8 cellular contexts compared by ENCODE assay signal in the genomic region with DNA sequence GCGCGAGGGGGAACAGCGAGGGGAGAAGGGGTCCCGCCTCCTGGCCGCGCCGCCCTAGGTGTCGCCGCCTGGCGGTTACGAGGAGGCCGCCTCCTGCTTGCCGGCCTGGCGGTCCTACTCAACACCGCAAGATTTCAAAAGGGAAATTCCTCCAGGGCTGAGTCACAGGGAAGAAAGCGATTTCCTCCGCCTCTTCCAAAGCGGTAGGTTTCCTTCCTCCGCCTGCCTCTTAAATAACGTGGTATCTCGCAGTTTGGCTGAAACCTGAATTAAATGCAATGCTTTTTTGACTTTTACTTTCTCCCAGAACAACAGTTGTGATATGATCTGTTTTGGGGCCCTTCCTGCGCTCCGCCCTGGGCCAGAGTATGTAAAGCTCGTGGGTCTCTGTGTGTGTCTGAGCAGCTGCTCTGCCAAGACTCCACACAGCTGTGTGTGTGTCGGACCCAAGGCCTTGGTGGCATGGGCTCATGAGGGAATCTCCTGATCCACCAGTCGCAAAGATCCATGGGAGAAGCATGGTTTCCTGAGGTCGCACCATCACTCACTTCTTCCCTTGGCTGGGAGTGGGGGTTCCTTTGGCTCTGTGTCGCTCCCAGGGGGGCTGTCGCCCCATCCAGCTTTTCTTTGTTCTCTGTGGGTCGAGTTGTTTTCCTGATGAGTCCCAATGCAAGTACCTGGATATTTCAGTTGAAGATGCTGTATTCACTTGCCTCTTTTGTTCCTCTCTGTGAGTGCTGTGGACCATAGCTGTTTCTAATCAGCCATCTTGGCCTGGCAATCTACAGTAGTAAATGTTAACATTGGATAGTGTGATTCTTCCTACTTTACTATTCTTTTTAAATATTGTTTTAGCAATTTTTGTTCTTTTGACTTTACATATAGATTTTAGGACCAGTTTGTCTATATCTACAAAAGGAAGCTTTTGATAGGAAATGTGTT. TPM values are rescaled to one million over a fixed set of nuclear protein-coding genes. Genes with fewer than 3 reads are reported as not detected.
DNase-seq lines count a peak whose midpoint lies in the region; ATAC-seq, FAIRE-seq and TF ChIP-seq lines count a peak whose summit lies in the region.

No MANE protein-coding gene starts in this region.

- peak; percentile 87 for ATAC-seq in HepG2

- 17% methylated on average over 30 of the region's 30 CpGs for WGBS in HepG2 (ENCODE audit: low lambda C conversion rate)

- H3K4me3 ChIP-seq in KMS-11 (IDR thresholded peaks at IDR 0.05; ENCODE audit: insufficient read depth, low read depth, low read length) (no peak overlapping the region), dorsolateral prefrontal cortex (peak overlapping the region; percentile 24 to 70 (median 51)), HepG2 (replicated peaks in 1 of 3; ENCODE audit: insufficient read depth in 1 of 3, low read depth in 2 of 3, low read length in 3 of 3) (no peak overlapping the region; a peak in 1 of 6 replicates)

- peak overlapping the region; percentile 45; the same call in 1 of the 2 replicates for H3K9ac ChIP-seq in KMS-11
- H3K9ac ChIP-seq in HepG2 (ENCODE audit: insufficient read depth, low read depth, low read length), result no peak overlapping the region

- H3K9me3 ChIP-seq in HepG2 (ENCODE audit: low read length), result no peaks in the 10 kb centered on the region

- H3K4me1 ChIP-seq in KMS-11 (ENCODE audit: low read depth, poor library complexity, severe bottlenecking), result peaks cover 30% of the 10 kb centered on the region
- H3K4me1 ChIP-seq in HepG2 (ENCODE audit: insufficient read depth, low read length), result peaks cover 10% of the 10 kb centered on the region; the same call in 1 of the 2 replicates

- POLR2A ChIA-PET in HepG2 (lab: Yijun Ruan, JAX), result no interaction called here

- DNase-seq in activated CD4-positive, alpha-beta T cell treated with anti-CD3 and anti-CD28 coated beads, Interleukin-2, amount 50 U/mL, for 24 hours (ENCODE audit: low read depth in 1 of 2, low spot score in 1 of 2), result peak; percentile 36 to 68
- DNase-seq in dorsolateral prefrontal cortex (peak in 9 of 10 donors; percentile 39 to 72 (median 48)), HepG2 (ENCODE audit: low spot score) (peak; percentile 48), NCI-H128 (lab: John Stamatoyannopoulos, UW; ENCODE audit: unreplicated experiment) (no peak), NCI-H1417 treated with DMSO at 0.1 percent for 48 hours (lab: John Stamatoyannopoulos, UW) (no peak)
- peak; percentile 69 for DNase-seq in stimulated activated CD4-positive, alpha-beta T cell treated with anti-CD3 and anti-CD28 coated beads, Interleukin-4, amount 100 ng/mL, for 1 hour

- in situ Hi-C loops in HepG2 (cut with HindIII; ENCODE audit: extremely low pct_ligation_motif_present, low pct_unique_long_range_greater_than_20kb), result no loop called here

- CTCF ChIA-PET in HepG2 (lab: Yijun Ruan, JAX; ENCODE audit: low intra/inter-chr PET ratio, low total read pairs), result interaction anchor here (1.2 to 1.8 kb wide), 2 partner anchors 11 to 136 kb away, joined by 5 to 6 read pairs; no protein-coding TSS in a partner anchor

- TF ChIP-seq POLR2A in GM15510 (IDR thresholded peaks at IDR 0.05; ENCODE audit: borderline replicate concordance, extremely low read depth, insufficient read length), result peak; percentile 26
- TF ChIP-seq POLR2A in HepG2 (IDR thresholded peaks at IDR 0.05; ENCODE audit: insufficient read depth in 1 of 2, low read depth in 2 of 2, low read length in 2 of 2), result no peak

- peak overlapping the region; percentile 71; the same call in 1 of the 2 replicates for H3K4me2 ChIP-seq in KMS-11
- H3K4me2 ChIP-seq in HepG2 (ENCODE audit: low read depth, low read length), result peak overlapping the region; percentile 50

- TF ChIP-seq CTCF in KMS-11 (conservative IDR thresholded peaks at IDR 0.05; ENCODE audit: low read depth, low read length) (no peak; the same call in none of the 2 replicates), dorsolateral prefrontal cortex (IDR thresholded peaks at IDR 0.05 in 54 of 56, conservative IDR thresholded peaks at IDR 0.05 in 2 of 56; ENCODE audit: low read depth in 1 of 56, partially characterized antibody in 56 of 56) (peak in 55 of 56 donors; percentile 35 to 86 (median 71)), HepG2 (CRISPR knock-in tag; IDR thresholded peaks at IDR 0.05) (peak; percentile 72)

- H2AFZ ChIP-seq in KMS-11 (ENCODE audit: low read depth), result peak overlapping the region; percentile 60
- H2AFZ ChIP-seq in HepG2 (ENCODE audit: low read length), result no peak overlapping the region

- H3K79me2 ChIP-seq in KMS-11 (ENCODE audit: insufficient read depth, low read depth) (no peaks in the 10 kb centered on the region), HepG2 (ENCODE audit: insufficient read depth, low read length) (no peaks in the 10 kb centered on the region)

- no TSS peak for BruUV-seq in HepG2 (replicated peaks; lab: Mats Ljungman, UMichigan)

- TF ChIP-seq RAD21 in HepG2 (CRISPR knock-in tag; IDR thresholded peaks at IDR 0.05), result no peak

- intact Hi-C loops in dorsolateral prefrontal cortex (cut with DNase I), result no loop called here
- intact Hi-C loops in HepG2 (cut with micrococcal nuclease; ENCODE audit: unreplicated experiment), result no loop called here

- H4K20me1 ChIP-seq in KMS-11 (ENCODE audit: insufficient read depth), result no peaks in the 10 kb centered on the region
- no peaks in the 10 kb centered on the region for H4K20me1 ChIP-seq in HepG2 (ENCODE audit: insufficient read depth, low read length)

- TF ChIP-seq EP300 in HepG2 (IDR thresholded peaks at IDR 0.05; ENCODE audit: low read depth in 2 of 2, low read length in 2 of 2) (no peak), HepG2 (CRISPR knock-in tag; IDR thresholded peaks at IDR 0.05; ENCODE audit: borderline replicate concordance) (no peak)

- H3K27ac ChIP-seq in KMS-11 (peak overlapping the region; percentile 19; the same call in 1 of the 2 replicates), dorsolateral prefrontal cortex (peak overlapping the region in 53 of 59 donors; percentile 2 to 85 (median 65)), HepG2 (ENCODE audit: extremely low read length, insufficient read depth, low read length) (no peak overlapping the region)

- no peak for FAIRE-seq in HepG2 (lab: Jason Lieb, UNC)

- H3K27me3 ChIP-seq in KMS-11 (ENCODE audit: insufficient read depth, low read depth) (no peaks in the 10 kb centered on the region), dorsolateral prefrontal cortex (no peaks in the 10 kb centered on the region), HepG2 (ENCODE audit: control insufficient read depth in 1 of 2, insufficient read depth in 2 of 2, low read length in 2 of 2) (peaks cover 0 to 14% of the 10 kb centered on the region in 2 experiments; a peak in 2 of 5 replicates)

- H3K36me3 ChIP-seq in KMS-11 (ENCODE audit: insufficient read depth), result no peaks in the 10 kb centered on the region
- no peaks in the 10 kb centered on the region for H3K36me3 ChIP-seq in HepG2 (replicated peaks in 1 of 2; ENCODE audit: control insufficient read depth in 1 of 2, insufficient read depth in 2 of 2, low read length in 2 of 2)

TF ChIP-seq in HepG2, 621 proteins besides CTCF, POLR2A, EP300 and RAD21 (continues in another document):
- TF ChIP-seq IRX3 (CRISPR knock-in tag; IDR thresholded peaks at IDR 0.05; ENCODE audit: borderline replicate concordance, low read depth), result no peak
- no peak for TF ChIP-seq AHR (CRISPR knock-in tag; IDR thresholded peaks at IDR 0.05)
- TF ChIP-seq ZNF225 (CRISPR knock-in tag; IDR thresholded peaks at IDR 0.05), result peak; percentile 63; the same call in 1 of the 2 replicates
- no peak for TF ChIP-seq KLF11 (CRISPR knock-in tag; IDR thresholded peaks at IDR 0.05)
- TF ChIP-seq, protein P1, sequence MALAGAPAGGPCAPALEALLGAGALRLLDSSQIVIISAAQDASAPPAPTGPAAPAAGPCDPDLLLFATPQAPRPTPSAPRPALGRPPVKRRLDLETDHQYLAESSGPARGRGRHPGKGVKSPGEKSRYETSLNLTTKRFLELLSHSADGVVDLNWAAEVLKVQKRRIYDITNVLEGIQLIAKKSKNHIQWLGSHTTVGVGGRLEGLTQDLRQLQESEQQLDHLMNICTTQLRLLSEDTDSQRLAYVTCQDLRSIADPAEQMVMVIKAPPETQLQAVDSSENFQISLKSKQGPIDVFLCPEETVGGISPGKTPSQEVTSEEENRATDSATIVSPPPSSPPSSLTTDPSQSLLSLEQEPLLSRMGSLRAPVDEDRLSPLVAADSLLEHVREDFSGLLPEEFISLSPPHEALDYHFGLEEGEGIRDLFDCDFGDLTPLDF (CRISPR knock-in tag; IDR thresholded peaks at IDR 0.05), result no peak
- peak; percentile 68; the same call in 1 of the 2 replicates for TF ChIP-seq ATF3 (CRISPR knock-in tag; IDR thresholded peaks at IDR 0.05)

RNA-seq across cellular contexts. Expression of gene NOTCH4, which starts 31.6 kb away (rescaled TPM):
- total RNA-seq in dorsolateral prefrontal cortex (10 to 100 TPM; 12.7 to 40.3 (median 20.8) TPM), HepG2 (2016; rRNA removed; fragmentation: Illumina TruSeq; extraction: Trizol) (0.51 and 0.66 TPM in 2 replicates)
- 0.26 and 0.81 TPM in 2 replicates for total RNA-seq in HepG2 (2016; cell fraction: cytosol; rRNA removed; fragmentation: Illumina TruSeq; extraction: Trizol; ENCODE audit: low read depth)
- total RNA-seq in HepG2 (2016; cell fraction: insoluble cytoplasmic fraction; rRNA removed; fragmentation: Illumina TruSeq; extraction: Trizol), result 0.55 and 0.93 TPM in 2 replicates
- total RNA-seq in HepG2 (2016; cell fraction: membrane; rRNA removed; fragmentation: Illumina TruSeq; extraction: Trizol), result 0.71 and 0.93 TPM in 2 replicates
- 0.44 and 0.78 TPM in 2 replicates for total RNA-seq in HepG2 (2016; cell fraction: nucleus; rRNA removed; fragmentation: Illumina TruSeq; extraction: Trizol)
- 0.83 and 1.2 TPM in 2 replicates for polyA plus RNA-seq in HepG2 (2011; rRNA removed)
- 0.86 and 1.1 TPM in 2 replicates for polyA plus RNA-seq in HepG2 (2011; cell fraction: cytosol; rRNA removed)
- 0.84 and 1.4 TPM in 2 replicates for polyA plus RNA-seq in HepG2 (2011; cell fraction: nucleus; rRNA removed)
- polyA plus RNA-seq in HepG2 (2012), result 0.75 and 0.96 TPM in 2 replicates
- 0.28 and 0.36 TPM in 2 replicates for polyA plus RNA-seq in HepG2 (2016; cell fraction: cytosol; fragmentation: Illumina TruSeq; extraction: Trizol; ENCODE audit: low read depth)
- polyA plus RNA-seq in HepG2 (2016; cell fraction: insoluble cytoplasmic fraction; fragmentation: Illumina TruSeq; extraction: Trizol; ENCODE audit: low read depth), result 0.58 and 0.83 TPM in 2 replicates
- polyA plus RNA-seq in HepG2 (2016; cell fraction: membrane; fragmentation: Illumina TruSeq; extraction: Trizol; ENCODE audit: low read depth), result 0.45 and 0.56 TPM in 2 replicates
- polyA plus RNA-seq in HepG2 (2016; cell fraction: nucleus; fragmentation: Illumina TruSeq; extraction: Trizol; ENCODE audit: insufficient read depth, low read depth), result 0.87 and 1.6 TPM in 2 replicates
- 0.23 and 0.96 TPM in 2 replicates for polyA minus RNA-seq in HepG2 (2011; rRNA and poly(A)+ RNA removed; ENCODE audit: low replicate concordance)
- 0.70 TPM in 1 of 2 replicates, not detected in the other for polyA minus RNA-seq in HepG2 (2011; cell fraction: cytosol; rRNA and poly(A)+ RNA removed)
- polyA minus RNA-seq in HepG2 (2011; cell fraction: nucleus; rRNA and poly(A)+ RNA removed), result 1.5 and 3.9 TPM in 2 replicates

Comparison
In these comparisons a context has a peak if more than half of its experiments do, and no peak if none do; other contexts are left out.
1. H3K4me3 ChIP-seq: peak in dorsolateral prefrontal cortex (59 of 59); none in KMS-11 (single experiment) and HepG2 (0 of 3).
2. DNase-seq: peak in activated CD4-positive, alpha-beta T cell treated with anti-CD3 and anti-CD28 coated beads, Interleukin-2, amount 50 U/mL, for 24 hours (2 of 2), dorsolateral prefrontal cortex (9 of 10), HepG2 (single experiment) and stimulated activated CD4-positive, alpha-beta T cell treated with anti-CD3 and anti-CD28 coated beads, Interleukin-4, amount 100 ng/mL, for 1 hour (single experiment); none in NCI-H128 (single experiment) and NCI-H1417 treated with DMSO at 0.1 percent for 48 hours (single experiment).
3. RNA of gene NOTCH4, which starts 31.6 kb away (total RNA-seq): 12.7 to 40.3 TPM in dorsolateral prefrontal cortex; 0.26 to 0.93 TPM in HepG2; every median in the first group is over 4 times any median in the second.